ENCODE assay signal across 1 cellular context in the genomic region with DNA sequence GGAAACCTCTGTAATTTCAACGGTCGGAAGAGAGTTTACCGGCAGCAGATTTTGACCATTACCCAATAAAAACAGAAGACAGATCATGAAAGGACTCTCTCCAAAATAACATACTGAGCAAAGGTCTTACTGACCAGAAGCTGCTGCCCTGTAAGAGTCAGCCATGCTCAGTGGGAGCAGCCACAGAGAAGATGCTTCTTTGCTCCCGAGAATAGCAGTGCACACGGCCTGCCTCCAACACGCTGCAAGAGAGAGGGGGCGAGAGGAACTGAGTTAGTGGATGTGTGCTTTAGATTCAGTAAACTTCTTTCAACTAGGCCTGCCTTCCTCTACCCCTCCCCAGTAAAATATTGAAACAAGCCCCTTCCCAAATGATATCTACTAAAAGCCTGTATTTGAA.
TF ChIP-seq lines count a peak whose summit lies in the region.

No MANE protein-coding gene starts in this region.

TF ChIP-seq in WTC11, 78 proteins besides CTCF, POLR2A, EP300 and RAD21 (continued from another document):
- TF ChIP-seq, protein P1, sequence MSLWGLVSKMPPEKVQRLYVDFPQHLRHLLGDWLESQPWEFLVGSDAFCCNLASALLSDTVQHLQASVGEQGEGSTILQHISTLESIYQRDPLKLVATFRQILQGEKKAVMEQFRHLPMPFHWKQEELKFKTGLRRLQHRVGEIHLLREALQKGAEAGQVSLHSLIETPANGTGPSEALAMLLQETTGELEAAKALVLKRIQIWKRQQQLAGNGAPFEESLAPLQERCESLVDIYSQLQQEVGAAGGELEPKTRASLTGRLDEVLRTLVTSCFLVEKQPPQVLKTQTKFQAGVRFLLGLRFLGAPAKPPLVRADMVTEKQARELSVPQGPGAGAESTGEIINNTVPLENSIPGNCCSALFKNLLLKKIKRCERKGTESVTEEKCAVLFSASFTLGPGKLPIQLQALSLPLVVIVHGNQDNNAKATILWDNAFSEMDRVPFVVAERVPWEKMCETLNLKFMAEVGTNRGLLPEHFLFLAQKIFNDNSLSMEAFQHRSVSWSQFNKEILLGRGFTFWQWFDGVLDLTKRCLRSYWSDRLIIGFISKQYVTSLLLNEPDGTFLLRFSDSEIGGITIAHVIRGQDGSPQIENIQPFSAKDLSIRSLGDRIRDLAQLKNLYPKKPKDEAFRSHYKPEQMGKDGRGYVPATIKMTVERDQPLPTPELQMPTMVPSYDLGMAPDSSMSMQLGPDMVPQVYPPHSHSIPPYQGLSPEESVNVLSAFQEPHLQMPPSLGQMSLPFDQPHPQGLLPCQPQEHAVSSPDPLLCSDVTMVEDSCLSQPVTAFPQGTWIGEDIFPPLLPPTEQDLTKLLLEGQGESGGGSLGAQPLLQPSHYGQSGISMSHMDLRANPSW (CRISPR knock-in tag; conservative IDR thresholded peaks at IDR 0.05; ENCODE audit: low read depth) = no peak
- no peak for TF ChIP-seq NR1H2 (CRISPR knock-in tag; IDR thresholded peaks at IDR 0.05)
- TF ChIP-seq, protein P2, sequence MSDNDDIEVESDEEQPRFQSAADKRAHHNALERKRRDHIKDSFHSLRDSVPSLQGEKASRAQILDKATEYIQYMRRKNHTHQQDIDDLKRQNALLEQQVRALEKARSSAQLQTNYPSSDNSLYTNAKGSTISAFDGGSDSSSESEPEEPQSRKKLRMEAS (CRISPR knock-in tag; IDR thresholded peaks at IDR 0.05) = no peak
